Comparison of ENCODE assay signal across 1 cellular context in genomic region chr12:51345681-51346080, GRCh38.
TF ChIP-seq lines count a peak whose summit lies in the region.

No MANE protein-coding gene starts in this region.

TF ChIP-seq in SK-N-SH, 30 proteins besides CTCF, POLR2A, EP300 and RAD21:
- TF ChIP-seq TEAD4 (IDR thresholded peaks at IDR 0.05; ENCODE audit: borderline replicate concordance, insufficient read depth) (no peak), GATA2 (CRISPR knock-in tag; IDR thresholded peaks at IDR 0.05) (no peak), FOSL2 (IDR thresholded peaks at IDR 0.05; ENCODE audit: borderline replicate concordance, low read depth) (no peak; the same call in 1 of the 2 replicates), USF2 (IDR thresholded peaks at IDR 0.05; ENCODE audit: borderline replicate concordance, low read depth, low read length) (no peak), RXRA (IDR thresholded peaks at IDR 0.05; ENCODE audit: borderline replicate concordance, low read depth) (peak; percentile 53; the same call in 1 of the 2 replicates), EZH2phosphoT487 (IDR thresholded peaks at IDR 0.05; ENCODE audit: borderline replicate concordance, low read depth) (no peak), PBX3 (IDR thresholded peaks at IDR 0.05) (no peak), MXI1 (IDR thresholded peaks at IDR 0.05; ENCODE audit: low read depth, low read length) (no peak), NFIC (IDR thresholded peaks at IDR 0.05; ENCODE audit: borderline replicate concordance) (no peak)
TF ChIP-seq in SK-N-SH: peak in this region for 1.
